16 cellular contexts compared by ENCODE assay signal in genomic region chr13:109818891-109819290, GRCh38.
"Had no signal": no experiment of that assay in that cellular context is flagged by ENCODE, and none has a peak within 500 bp of the region (broad histone marks: within the 10 kb centered on the region; RNA-seq: fewer than 3 reads in every experiment).

No MANE protein-coding gene starts in this region.

- H3K4me3 Mint-ChIP-seq: activated naive CD4-positive, alpha-beta T cell treated with anti-CD3 and anti-CD28 coated beads, Interleukin-2, amount 50 U/mL, for 24 hours; mesothelial cell of epicardium; neural progenitor cell had no signal

- H3K36me3 ChIP-seq: brain microvascular endothelial cell, esophagus muscularis mucosa, lower lobe of right lung, neural progenitor cell, pancreas, stomach, uterus had no signal

- H3K27me3 ChIP-seq: brain microvascular endothelial cell, esophagus muscularis mucosa, neural progenitor cell, pancreas, uterus had no signal

- H2AFZ ChIP-seq: neural progenitor cell had no signal

- H3K4me3 ChIP-seq: dorsolateral prefrontal cortex, esophagus muscularis mucosa, lower lobe of right lung, neural progenitor cell, pancreas, stomach, uterus had no signal

- H3K9me3 ChIP-seq: esophagus muscularis mucosa, lower lobe of right lung, pancreas, stomach, uterus had no signal

- H3K4me2 ChIP-seq: neural progenitor cell had no signal

- H3K9ac ChIP-seq: neural progenitor cell had no signal

- DNase-seq: activated CD4-positive, alpha-beta T cell treated with anti-CD3 and anti-CD28 coated beads, Interleukin-2, amount 50 U/mL, for 4 hours; activated CD4-positive, CD25-positive, alpha-beta regulatory T cell treated with anti-CD3 and anti-CD28 coated beads, Interleukin-2, amount 50 U/mL, for 72 hours; activated T-cell treated with anti-CD3 and anti-CD28 coated beads, Interleukin-2, amount 50 U/mL, for 1 hour; amygdala; brain microvascular endothelial cell; dorsolateral prefrontal cortex; lower lobe of right lung; pancreas; stimulated activated CD4-positive, alpha-beta T cell treated with anti-CD3 and anti-CD28 coated beads, Interleukin-4, amount 100 ng/mL, for 4 hours; stomach; T-helper 9 cell; uterus had no signal

- H3K27ac Mint-ChIP-seq: activated naive CD4-positive, alpha-beta T cell treated with anti-CD3 and anti-CD28 coated beads, Interleukin-2, amount 50 U/mL, for 24 hours; mesothelial cell of epicardium; neural progenitor cell had no signal

- H3K4me1 Mint-ChIP-seq: activated naive CD4-positive, alpha-beta T cell treated with anti-CD3 and anti-CD28 coated beads, Interleukin-2, amount 50 U/mL, for 24 hours had no signal

- H3K36me3 Mint-ChIP-seq: activated naive CD4-positive, alpha-beta T cell treated with anti-CD3 and anti-CD28 coated beads, Interleukin-2, amount 50 U/mL, for 24 hours; mesothelial cell of epicardium; neural progenitor cell had no signal

- H3K27ac ChIP-seq: brain microvascular endothelial cell, dorsolateral prefrontal cortex, esophagus muscularis mucosa, lower lobe of right lung, neural progenitor cell, pancreas, stomach, uterus had no signal

- H3K4me1 ChIP-seq: esophagus muscularis mucosa, lower lobe of right lung, neural progenitor cell, uterus had no signal

- H3K9me3 Mint-ChIP-seq: activated naive CD4-positive, alpha-beta T cell treated with anti-CD3 and anti-CD28 coated beads, Interleukin-2, amount 50 U/mL, for 24 hours; mesothelial cell of epicardium; neural progenitor cell had no signal
